Comparison of ENCODE assay signal across 27 cellular contexts in genomic region chr15:57237676-57238075, GRCh38.
"Had no signal": no experiment of that assay in that cellular context is flagged by ENCODE, and none has a peak within 500 bp of the region (broad histone marks: within the 10 kb centered on the region; RNA-seq: fewer than 3 reads in every experiment).

No MANE protein-coding gene starts in this region.

- H3K4me3 Mint-ChIP-seq: activated naive CD8-positive, alpha-beta T cell; effector memory CD8-positive, alpha-beta T cell; natural killer cell; T-helper 2 cell treated with Interferon-gamma antibody and Interleukin-4, amounts not matched to agents 5 μg/mL and 100 μg/mL, for 36 hours had no signal

- ATAC-seq: activated CD4-positive, CD25-positive, alpha-beta regulatory T cell treated with anti-CD3 and anti-CD28 coated beads, Interleukin-2, amount 50 U/mL, for 24 hours; effector memory CD8-positive, alpha-beta T cell; foreskin keratinocyte; heart left ventricle; natural killer cell; sciatic nerve; stimulated activated naive CD8-positive, alpha-beta T cell treated with anti-CD3 and anti-CD28 coated beads, Interleukin-15, Interleukin-2, amounts not matched to agents 100 U/mL and 50 U/mL, for 24 hours had no signal

- H3K36me3 ChIP-seq: uterus had no signal

- H3K27me3 ChIP-seq: dorsolateral prefrontal cortex, esophagus muscularis mucosa, foreskin keratinocyte, heart left ventricle, neutrophil, uterus had no signal

- H3K27ac Mint-ChIP-seq: T-helper 2 cell treated with Interferon-gamma antibody and Interleukin-4, amounts not matched to agents 5 μg/mL and 100 μg/mL, for 36 hours had no signal

- H3K9me3 Mint-ChIP-seq: effector memory CD8-positive, alpha-beta T cell; natural killer cell; T-helper 2 cell treated with Interferon-gamma antibody and Interleukin-4, amounts not matched to agents 5 μg/mL and 100 μg/mL, for 36 hours had no signal

- H3K4me1 ChIP-seq: foreskin keratinocyte, uterus had no signal

- DNase-seq: activated CD4-positive, alpha-beta T cell treated with anti-CD3 and anti-CD28 coated beads for 48 hours; activated CD4-positive, alpha-beta T cell treated with anti-CD3 and anti-CD28 coated beads, Interleukin-2, amount 50 U/mL, for 48 hours; activated CD8-positive, alpha-beta memory T cell treated with anti-CD3 and anti-CD28 coated beads for 24 hours; activated effector memory CD4-positive, alpha-beta T cell treated with Interleukin-2 at 50 U/mL for 16 hours; activated naive CD4-positive, alpha-beta T cell treated with Interleukin-2 at 50 U/mL for 16 hours; effector memory CD8-positive, alpha-beta T cell; foreskin keratinocyte; heart left ventricle; lower lobe of right lung; mesenchymal stem cell; natural killer cell; stimulated activated CD4-positive, alpha-beta T cell treated with anti-CD3 and anti-CD28 coated beads, Interleukin-12 subunit alpha, Interleukin-12 subunit beta, amount 100 ng/mL, for 4 hours; stimulated activated CD4-positive, alpha-beta T cell treated with anti-CD3 and anti-CD28 coated beads, Interleukin-4, amount 100 ng/mL, for 1 hour; stimulated activated naive CD8-positive, alpha-beta T cell treated with anti-CD3 and anti-CD28 coated beads, Interleukin-15, Interleukin-2, amounts not matched to agents 100 U/mL and 50 U/mL, for 24 hours; T-helper 1 cell; trophoblast cell; uterus had no signal

- H3K27ac ChIP-seq: coronary artery, esophagus muscularis mucosa, foreskin keratinocyte, heart left ventricle, lower lobe of right lung, neutrophil, skin epidermis, thoracic aorta, uterus had no signal

- H3K4me3 ChIP-seq: coronary artery, esophagus muscularis mucosa, heart left ventricle, lower lobe of right lung, skin epidermis, thoracic aorta, uterus had no signal

- H3K9me3 ChIP-seq: esophagus muscularis mucosa, heart left ventricle, lower lobe of right lung, neutrophil, thoracic aorta, uterus had no signal

- H3K27me3 Mint-ChIP-seq: activated naive CD8-positive, alpha-beta T cell; effector memory CD8-positive, alpha-beta T cell had no signal
